Comparison of ENCODE assay signal across 8 cellular contexts in genomic region chr7:148700693-148701092, GRCh38. TPM values are rescaled to one million over a fixed set of nuclear protein-coding genes. Genes with fewer than 3 reads are reported as not detected.
DNase-seq lines count a peak whose midpoint lies in the region; ATAC-seq and TF ChIP-seq lines count a peak whose summit lies in the region.

No MANE protein-coding gene starts in this region.

- H3K36me3 ChIP-seq in DND-41 (ENCODE audit: insufficient read depth, low read length), result no peaks in the 10 kb centered on the region; the same call in 1 of the 2 replicates
- H3K36me3 ChIP-seq in iPS-15b (ENCODE audit: control insufficient read depth, insufficient read depth, low read length), result no peaks in the 10 kb centered on the region

- peak overlapping the region; percentile 95 for H3K9ac ChIP-seq in DND-41 (ENCODE audit: low read depth, low read length)
- no peak overlapping the region for H3K9ac ChIP-seq in iPS-15b (ENCODE audit: low read depth, low read length)

- H3K4me1 ChIP-seq in DND-41 (ENCODE audit: insufficient read depth, low read length), result peaks cover 48% of the 10 kb centered on the region
- peaks cover 36% of the 10 kb centered on the region for H3K4me1 ChIP-seq in iPS-15b (ENCODE audit: control insufficient read depth, insufficient read depth, low read length)

- no peaks in the 10 kb centered on the region for H3K27me3 Mint-ChIP-seq in activated T-helper 2 cell treated with anti-CD3 and anti-CD28 coated beads, Interferon-gamma antibody, Interleukin-2, Interleukin-4, amounts not matched to agents 10 μg/mL and 5 μg/mL and 100 μg/mL, durations not matched to agents 14 hours and 24 hours and 36 hours (ENCODE audit: low read depth)

- intact Hi-C loops in activated T-helper 2 cell treated with anti-CD3 and anti-CD28 coated beads, Interferon-gamma antibody, Interleukin-2, Interleukin-4, amounts not matched to agents 10 μg/mL and 5 μg/mL and 100 μg/mL, durations not matched to agents 14 hours and 24 hours and 36 hours (cut with micrococcal nuclease), result loop anchor here (10.0 kb wide), 1 partner anchor 154 kb away; no protein-coding TSS in a partner anchor

- H3K9me3 Mint-ChIP-seq in activated T-helper 2 cell treated with anti-CD3 and anti-CD28 coated beads, Interferon-gamma antibody, Interleukin-2, Interleukin-4, amounts not matched to agents 10 μg/mL and 5 μg/mL and 100 μg/mL, durations not matched to agents 14 hours and 24 hours and 36 hours, result no peaks in the 10 kb centered on the region

- H3K27ac Mint-ChIP-seq in activated T-helper 2 cell treated with anti-CD3 and anti-CD28 coated beads, Interferon-gamma antibody, Interleukin-2, Interleukin-4, amounts not matched to agents 10 μg/mL and 5 μg/mL and 100 μg/mL, durations not matched to agents 14 hours and 24 hours and 36 hours, result peak overlapping the region; percentile 90

- no peak for TF ChIP-seq CTCF in DND-41 (IDR thresholded peaks at IDR 0.05; ENCODE audit: borderline replicate concordance, extremely low read depth, low read length, poor library complexity, severe bottlenecking)
- TF ChIP-seq CTCF in omental fat pad (IDR thresholded peaks at IDR 0.05), result no peak

- peak overlapping the region; percentile 69; the same call in 1 of the 2 replicates for H3K27ac ChIP-seq in DND-41 (ENCODE audit: low read length)

- peak overlapping the region; percentile 91 for H3K4me3 Mint-ChIP-seq in activated T-helper 2 cell treated with anti-CD3 and anti-CD28 coated beads, Interferon-gamma antibody, Interleukin-2, Interleukin-4, amounts not matched to agents 10 μg/mL and 5 μg/mL and 100 μg/mL, durations not matched to agents 14 hours and 24 hours and 36 hours (ENCODE audit: low read depth)

- peaks cover 17% of the 10 kb centered on the region for H3K36me3 Mint-ChIP-seq in activated T-helper 2 cell treated with anti-CD3 and anti-CD28 coated beads, Interferon-gamma antibody, Interleukin-2, Interleukin-4, amounts not matched to agents 10 μg/mL and 5 μg/mL and 100 μg/mL, durations not matched to agents 14 hours and 24 hours and 36 hours (ENCODE audit: low read depth)

- H2AFZ ChIP-seq in DND-41 (ENCODE audit: low read depth, low read length), result no peak overlapping the region

- ATAC-seq in DND-41 (ENCODE audit: insufficient read depth, low read depth) (peak; percentile 61), GM19328 (IDR thresholded peaks at IDR 0.05; ENCODE audit: unreplicated experiment) (no peak), omental fat pad (ENCODE audit: low FRiP score) (no peak)

- H3K9me3 ChIP-seq in DND-41 (ENCODE audit: insufficient read depth, low read length, severe bottlenecking), result no peaks in the 10 kb centered on the region
- H3K9me3 ChIP-seq in iPS-15b (ENCODE audit: control insufficient read depth, insufficient read depth, low read length), result no peaks in the 10 kb centered on the region

- H3K27me3 ChIP-seq in DND-41 (ENCODE audit: insufficient read depth, low read length, poor library complexity), result no peaks in the 10 kb centered on the region
- H3K27me3 ChIP-seq in iPS-15b (ENCODE audit: control insufficient read depth, insufficient read depth, low read length), result no peaks in the 10 kb centered on the region

- peak overlapping the region; percentile 75 to 81; a peak in 3 of 4 replicates for H3K4me3 ChIP-seq in DND-41 (ENCODE audit: low read depth in 1 of 2, low read length in 2 of 2)
- peak overlapping the region; percentile 87 for H3K4me3 ChIP-seq in iPS-15b (ENCODE audit: low read depth, low read length)

- H3K4me2 ChIP-seq in DND-41 (ENCODE audit: insufficient read depth, low read length), result peak overlapping the region; percentile 74

- DNase-seq in DND-41, result peak; percentile 78
- DNase-seq in NCI-H460 (ENCODE audit: extremely low read depth, low read depth), result peak; percentile 18
- no peak for DNase-seq in activated T-helper 2 cell treated with anti-CD3 and anti-CD28 coated beads, Interferon-gamma antibody, Interleukin-2, Interleukin-4, amounts not matched to agents 10 μg/mL and 5 μg/mL and 100 μg/mL, durations not matched to agents 14 hours and 24 hours and 36 hours (ENCODE audit: low spot score)
- DNase-seq in stimulated activated CD4-positive, alpha-beta T cell treated with anti-CD3 and anti-CD28 coated beads, Interleukin-2, amount 100 ng/mL, for 24 hours, result peak; percentile 64 to 65
- no peak for DNase-seq in NCI-H187 treated with DMSO at 0.1 percent for 48 hours (lab: John Stamatoyannopoulos, UW)
- DNase-seq in omental fat pad (ENCODE audit: low spot score), result no peak

- peaks cover 46% of the 10 kb centered on the region for H4K20me1 ChIP-seq in DND-41 (ENCODE audit: insufficient read depth, low read length)

- peaks cover 64% of the 10 kb centered on the region for H3K4me1 Mint-ChIP-seq in activated T-helper 2 cell treated with anti-CD3 and anti-CD28 coated beads, Interferon-gamma antibody, Interleukin-2, Interleukin-4, amounts not matched to agents 10 μg/mL and 5 μg/mL and 100 μg/mL, durations not matched to agents 14 hours and 24 hours and 36 hours (ENCODE audit: low read depth)

- peaks cover 79% of the 10 kb centered on the region for H3K79me2 ChIP-seq in DND-41 (ENCODE audit: insufficient read depth, low read length)

RNA-seq across cellular contexts. Expression of gene CUL1, which starts 2.0 kb away (rescaled TPM):
- total RNA-seq in NCI-H460 (2014; rRNA removed; shearing (Covaris generic)), result 59.1 and 68.4 TPM in 2 replicates
- 34.2 and 47.2 TPM in 2 replicates for polyA plus RNA-seq in NCI-H460 (2014; cell fraction: nucleus; rRNA removed)
- 69.4 and 74.5 TPM in 2 replicates for total RNA-seq in activated T-helper 2 cell treated with anti-CD3 and anti-CD28 coated beads, Interferon-gamma antibody, Interleukin-2, Interleukin-4, amounts not matched to agents 10 μg/mL and 5 μg/mL and 100 μg/mL, durations not matched to agents 14 hours and 24 hours and 36 hours
- 10 to 100 TPM; 47.0 to 74.5 (median 55.7) TPM for total RNA-seq in omental fat pad

Comparison
In these comparisons a context has a peak if more than half of its experiments do, and no peak if none do; other contexts are left out.
1. DNase-seq: peak in DND-41 (single experiment), NCI-H460 (single experiment) and stimulated activated CD4-positive, alpha-beta T cell treated with anti-CD3 and anti-CD28 coated beads, Interleukin-2, amount 100 ng/mL, for 24 hours (2 of 2); none in activated T-helper 2 cell treated with anti-CD3 and anti-CD28 coated beads, Interferon-gamma antibody, Interleukin-2, Interleukin-4, amounts not matched to agents 10 μg/mL and 5 μg/mL and 100 μg/mL, durations not matched to agents 14 hours and 24 hours and 36 hours (single experiment), NCI-H187 treated with DMSO at 0.1 percent for 48 hours (single experiment) and omental fat pad (single experiment).